29 cellular contexts compared by ENCODE assay signal in the genomic region with DNA sequence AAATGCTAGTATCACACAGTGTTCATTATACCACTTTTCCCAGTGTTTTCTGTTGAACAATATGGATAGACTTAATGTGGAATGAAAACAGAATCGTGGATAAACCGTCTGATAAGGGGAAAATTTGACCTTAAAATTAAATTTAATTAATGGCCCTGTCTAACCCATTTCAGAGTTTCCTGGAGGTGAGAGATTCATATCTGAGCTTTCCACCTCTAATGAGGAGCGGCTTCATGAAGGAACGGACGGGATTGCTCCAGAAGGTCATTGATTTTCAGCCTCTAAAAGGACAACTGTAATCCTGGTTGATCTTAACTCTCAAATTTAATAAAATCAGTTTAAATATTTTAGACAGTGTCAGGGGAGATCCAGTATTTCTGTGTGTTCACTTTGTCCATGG.
"Had no signal": no experiment of that assay in that cellular context is flagged by ENCODE, and none has a peak within 500 bp of the region (broad histone marks: within the 10 kb centered on the region; RNA-seq: fewer than 3 reads in every experiment).

No MANE protein-coding gene starts in this region.

- DNase-seq: naive thymus-derived CD8-positive, alpha-beta T cell; nephron progenitor cell; occipital lobe; ovary; posterior cingulate gyrus; psoas muscle; right cardiac atrium; right lobe of liver; sigmoid colon; small intestine; stimulated activated CD4-positive, alpha-beta T cell treated with anti-CD3 and anti-CD28 coated beads, Interleukin-15, amount 100 ng/mL, for 24 hours; stimulated activated CD4-positive, alpha-beta T cell treated with anti-CD3 and anti-CD28 coated beads, Interleukin-2, amount 100 ng/mL, for 24 hours; stimulated activated CD4-positive, alpha-beta T cell treated with anti-CD3 and anti-CD28 coated beads, Interleukin-2, amount 100 ng/mL, for 48 hours; stimulated activated CD4-positive, alpha-beta T cell treated with anti-CD3 and anti-CD28 coated beads, Interleukin-4, amount 100 ng/mL, for 24 hours; stimulated activated naive B cell treated with anti-CD40 and anti-IgM and Interleukin-4, amounts not matched to agents 10 μg/mL and 1 μg/mL and 100 μg/mL, for 72 hours; stimulated activated naive CD4-positive, alpha-beta T cell treated with Interleukin-2 at 50 U/mL for 16 hours; stomach; thyroid gland; trophoblast cell; upper lobe of left lung had no signal

- H3K27me3 ChIP-seq: ovary, right lobe of liver, sigmoid colon, stomach, thyroid gland, tibial nerve, upper lobe of left lung, vagina had no signal

- H3K4me3 Mint-ChIP-seq: naive thymus-derived CD8-positive, alpha-beta T cell; natural killer cell treated with Interleukin-12 subunit alpha and Interleukin-12 subunit beta and Interleukin-15 and Interleukin-18, amount 100 ng/mL, for 72 hours; nephron progenitor cell; neural crest cell; stimulated activated effector memory CD8-positive, alpha-beta T cell treated with anti-CD3 and anti-CD28 coated beads, Interleukin-12 subunit alpha, Interleukin-12 subunit beta, amount 100 ng/mL, for 72 hours; stimulated activated naive B cell treated with anti-CD40 and anti-IgM and Interleukin-4, amounts not matched to agents 10 μg/mL and 1 μg/mL and 100 μg/mL, for 72 hours; stimulated activated naive CD8-positive, alpha-beta T cell treated with anti-CD3 and anti-CD28 coated beads, Interleukin-15, Interleukin-2, amounts not matched to agents 100 ng/mL and 50 ng/mL, for 24 hours had no signal

- H3K27ac Mint-ChIP-seq: naive thymus-derived CD8-positive, alpha-beta T cell; natural killer cell treated with Interleukin-12 subunit alpha and Interleukin-12 subunit beta and Interleukin-15 and Interleukin-18, amount 100 ng/mL, for 72 hours; nephron progenitor cell; progenitor cell of endocrine pancreas; stimulated activated effector memory CD8-positive, alpha-beta T cell treated with anti-CD3 and anti-CD28 coated beads, Interleukin-12 subunit alpha, Interleukin-12 subunit beta, amount 100 ng/mL, for 72 hours; stimulated activated naive B cell treated with anti-CD40 and anti-IgM and Interleukin-4, amounts not matched to agents 10 μg/mL and 1 μg/mL and 100 μg/mL, for 72 hours; stimulated activated naive CD8-positive, alpha-beta T cell treated with anti-CD3 and anti-CD28 coated beads, Interleukin-15, Interleukin-2, amounts not matched to agents 100 ng/mL and 50 ng/mL, for 24 hours had no signal

- H3K27ac ChIP-seq: ovary, parathyroid adenoma, psoas muscle, right lobe of liver, sigmoid colon, stomach, thoracic aorta, thyroid gland, tibial nerve, upper lobe of left lung, vagina had no signal

- H3K4me1 ChIP-seq: parathyroid adenoma, psoas muscle, right lobe of liver, sigmoid colon, stomach, thyroid gland, tibial nerve, upper lobe of left lung, vagina had no signal

- H3K9me3 ChIP-seq: ovary, psoas muscle, right lobe of liver, sigmoid colon, thoracic aorta, thyroid gland, tibial nerve, upper lobe of left lung, vagina had no signal

- H3K36me3 Mint-ChIP-seq: naive thymus-derived CD8-positive, alpha-beta T cell; natural killer cell treated with Interleukin-12 subunit alpha and Interleukin-12 subunit beta and Interleukin-15 and Interleukin-18, amount 100 ng/mL, for 72 hours; stimulated activated effector memory CD8-positive, alpha-beta T cell treated with anti-CD3 and anti-CD28 coated beads, Interleukin-12 subunit alpha, Interleukin-12 subunit beta, amount 100 ng/mL, for 72 hours; stimulated activated naive B cell treated with anti-CD40 and anti-IgM and Interleukin-4, amounts not matched to agents 10 μg/mL and 1 μg/mL and 100 μg/mL, for 72 hours had no signal

- H2AFZ ChIP-seq: parathyroid adenoma had no signal

- H3K9ac ChIP-seq: parathyroid adenoma had no signal

- H3K9me3 Mint-ChIP-seq: nephron progenitor cell; neural crest cell; stimulated activated effector memory CD8-positive, alpha-beta T cell treated with anti-CD3 and anti-CD28 coated beads, Interleukin-12 subunit alpha, Interleukin-12 subunit beta, amount 100 ng/mL, for 72 hours; stimulated activated naive CD8-positive, alpha-beta T cell treated with anti-CD3 and anti-CD28 coated beads, Interleukin-15, Interleukin-2, amounts not matched to agents 100 ng/mL and 50 ng/mL, for 24 hours had no signal

- H3K4me1 Mint-ChIP-seq: naive thymus-derived CD8-positive, alpha-beta T cell; nephron progenitor cell; stimulated activated effector memory CD8-positive, alpha-beta T cell treated with anti-CD3 and anti-CD28 coated beads, Interleukin-12 subunit alpha, Interleukin-12 subunit beta, amount 100 ng/mL, for 72 hours; stimulated activated naive B cell treated with anti-CD40 and anti-IgM and Interleukin-4, amounts not matched to agents 10 μg/mL and 1 μg/mL and 100 μg/mL, for 72 hours had no signal

- H3K4me3 ChIP-seq: ovary, psoas muscle, right lobe of liver, sigmoid colon, stomach, thoracic aorta, thyroid gland, tibial nerve, upper lobe of left lung, vagina had no signal

- H3K36me3 ChIP-seq: ovary, right lobe of liver, sigmoid colon, stomach, thoracic aorta, thyroid gland, tibial nerve, upper lobe of left lung, vagina had no signal

- ATAC-seq: naive thymus-derived CD8-positive, alpha-beta T cell; natural killer cell treated with Interleukin-12 subunit alpha and Interleukin-12 subunit beta and Interleukin-15 and Interleukin-18, amount 100 ng/mL, for 72 hours; psoas muscle; right cardiac atrium; right lobe of liver; stimulated activated naive B cell treated with anti-CD40 and anti-IgM and Interleukin-4, amounts not matched to agents 10 μg/mL and 1 μg/mL and 100 μg/mL, for 72 hours had no signal

- H3K79me2 ChIP-seq: parathyroid adenoma had no signal

- H3K27me3 Mint-ChIP-seq: natural killer cell treated with Interleukin-12 subunit alpha and Interleukin-12 subunit beta and Interleukin-15 and Interleukin-18, amount 100 ng/mL, for 72 hours; stimulated activated naive B cell treated with anti-CD40 and anti-IgM and Interleukin-4, amounts not matched to agents 10 μg/mL and 1 μg/mL and 100 μg/mL, for 72 hours had no signal
